ENCODE assay signal across 6 cellular contexts in the genomic region with DNA sequence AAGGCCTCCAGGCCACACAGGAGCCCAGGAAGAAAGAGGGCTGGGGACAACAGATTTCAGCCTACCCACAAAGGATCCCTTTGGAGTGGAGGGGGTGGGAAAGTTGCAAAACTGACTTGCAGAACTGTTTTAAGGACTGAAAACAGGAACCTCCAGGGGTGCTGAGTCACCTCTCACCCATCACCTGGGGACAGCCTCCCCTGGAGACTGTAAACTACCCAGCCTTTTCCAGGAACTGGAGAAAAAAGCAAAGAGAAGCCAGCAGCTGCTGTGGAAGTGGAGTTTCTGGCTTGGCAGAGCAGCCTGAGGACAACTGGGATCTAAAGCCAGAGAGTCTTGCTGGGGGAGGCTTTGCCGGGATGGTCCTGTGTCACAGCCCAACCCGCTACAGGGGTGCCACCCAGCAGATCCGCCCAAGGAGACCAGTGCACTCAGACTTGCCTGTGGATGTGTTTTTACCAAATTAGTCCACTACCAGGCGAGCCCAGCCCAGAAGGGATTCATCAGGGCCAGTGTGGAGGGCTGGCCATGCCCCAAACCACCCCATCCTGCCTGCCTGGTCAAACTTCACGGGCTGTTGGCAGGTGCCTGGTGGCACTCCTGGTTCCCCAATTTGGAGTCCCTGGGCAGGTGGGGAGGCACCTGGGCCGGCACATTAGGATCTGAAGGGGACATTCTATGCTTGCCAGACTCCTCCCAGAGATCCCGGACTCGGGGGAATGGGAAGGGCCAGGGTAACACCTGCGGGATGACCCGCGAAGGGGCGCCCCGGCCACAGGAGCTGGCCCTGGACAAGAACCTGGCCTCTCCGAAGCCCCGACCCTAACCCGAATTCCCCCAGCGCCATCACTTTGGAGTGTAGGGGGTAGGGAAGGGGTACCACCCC.
DNase-seq lines count a peak whose midpoint lies in the region; ATAC-seq and TF ChIP-seq lines count a peak whose summit lies in the region.

No MANE protein-coding gene starts in this region.

- peaks cover 24% of the 10 kb centered on the region for H3K4me1 Mint-ChIP-seq in stimulated activated naive CD8-positive, alpha-beta T cell treated with anti-CD3 and anti-CD28 coated beads, Interleukin-15, Interleukin-2, amounts not matched to agents 100 ng/mL and 50 ng/mL, for 24 hours (ENCODE audit: low read depth)
- peaks cover 12 to 28% of the 10 kb centered on the region in 2 donors for H3K4me1 Mint-ChIP-seq in stimulated activated naive B cell treated with anti-CD40 and anti-IgM and Interleukin-4, amounts not matched to agents 10 μg/mL and 1 μg/mL and 100 μg/mL, for 72 hours

- TF ChIP-seq CTCF in fibroblast of pulmonary artery (IDR thresholded peaks at IDR 0.05; ENCODE audit: low read length, missing control alignments) = no peak

- peak overlapping the region; percentile 87 for H3K4me3 Mint-ChIP-seq in stimulated activated naive CD8-positive, alpha-beta T cell treated with anti-CD3 and anti-CD28 coated beads, Interleukin-15, Interleukin-2, amounts not matched to agents 100 ng/mL and 50 ng/mL, for 24 hours
- H3K4me3 Mint-ChIP-seq in stimulated activated naive B cell treated with anti-CD40 and anti-IgM and Interleukin-4, amounts not matched to agents 10 μg/mL and 1 μg/mL and 100 μg/mL, for 72 hours = peak overlapping the region; percentile 93 to 98

- H3K4me3 ChIP-seq in fibroblast of pulmonary artery (replicated peaks; ENCODE audit: low read depth, low read length) = peak overlapping the region; percentile 89

- H3K27me3 Mint-ChIP-seq in stimulated activated naive CD8-positive, alpha-beta T cell treated with anti-CD3 and anti-CD28 coated beads, Interleukin-15, Interleukin-2, amounts not matched to agents 100 ng/mL and 50 ng/mL, for 24 hours = no peaks in the 10 kb centered on the region
- no peaks in the 10 kb centered on the region for H3K27me3 Mint-ChIP-seq in stimulated activated naive B cell treated with anti-CD40 and anti-IgM and Interleukin-4, amounts not matched to agents 10 μg/mL and 1 μg/mL and 100 μg/mL, for 72 hours

- no peak for ATAC-seq in stimulated activated naive CD8-positive, alpha-beta T cell treated with anti-CD3 and anti-CD28 coated beads, Interleukin-15, Interleukin-2, amounts not matched to agents 100 U/mL and 50 U/mL, for 24 hours
- ATAC-seq in stimulated activated naive B cell treated with anti-CD40 and anti-IgM and Interleukin-4, amounts not matched to agents 10 μg/mL and 1 μg/mL and 100 μg/mL, for 72 hours (replicated peaks) = peak; percentile 33 to 50

- DNase-seq in stimulated activated naive CD8-positive, alpha-beta T cell treated with anti-CD3 and anti-CD28 coated beads, Interleukin-15, Interleukin-2, amounts not matched to agents 100 U/mL and 50 U/mL, for 24 hours = no peak
- DNase-seq in fibroblast of pulmonary artery (ENCODE audit: low read depth) = peak; percentile 28
- peak; percentile 32 for DNase-seq in stimulated activated naive B cell treated with anti-CD40 and anti-IgM and Interleukin-4, amounts not matched to agents 10 μg/mL and 1 μg/mL and 100 μg/mL, for 72 hours
- DNase-seq in SW480 (ENCODE audit: low spot score) = no peak
- DNase-seq in NK-92 (lab: John Stamatoyannopoulos, UW; ENCODE audit: unreplicated experiment) = no peak

- H3K27ac Mint-ChIP-seq in stimulated activated naive CD8-positive, alpha-beta T cell treated with anti-CD3 and anti-CD28 coated beads, Interleukin-15, Interleukin-2, amounts not matched to agents 100 ng/mL and 50 ng/mL, for 24 hours = no peak overlapping the region
- H3K27ac Mint-ChIP-seq in stimulated activated naive B cell treated with anti-CD40 and anti-IgM and Interleukin-4, amounts not matched to agents 10 μg/mL and 1 μg/mL and 100 μg/mL, for 72 hours = peak overlapping the region; percentile 37

- peaks cover 5% of the 10 kb centered on the region for H3K36me3 Mint-ChIP-seq in stimulated activated naive CD8-positive, alpha-beta T cell treated with anti-CD3 and anti-CD28 coated beads, Interleukin-15, Interleukin-2, amounts not matched to agents 100 ng/mL and 50 ng/mL, for 24 hours (ENCODE audit: low read depth)
- H3K36me3 Mint-ChIP-seq in stimulated activated naive B cell treated with anti-CD40 and anti-IgM and Interleukin-4, amounts not matched to agents 10 μg/mL and 1 μg/mL and 100 μg/mL, for 72 hours = peaks cover 20 to 23% of the 10 kb centered on the region in 2 donors

- no peaks in the 10 kb centered on the region for H3K9me3 Mint-ChIP-seq in stimulated activated naive CD8-positive, alpha-beta T cell treated with anti-CD3 and anti-CD28 coated beads, Interleukin-15, Interleukin-2, amounts not matched to agents 100 ng/mL and 50 ng/mL, for 24 hours
- H3K9me3 Mint-ChIP-seq in stimulated activated naive B cell treated with anti-CD40 and anti-IgM and Interleukin-4, amounts not matched to agents 10 μg/mL and 1 μg/mL and 100 μg/mL, for 72 hours = no peaks in the 10 kb centered on the region

Comparison
In these comparisons a context has a peak if more than half of its experiments do, and no peak if none do; other contexts are left out.
1. DNase-seq: peak in fibroblast of pulmonary artery (single experiment) and stimulated activated naive B cell treated with anti-CD40 and anti-IgM and Interleukin-4, amounts not matched to agents 10 μg/mL and 1 μg/mL and 100 μg/mL, for 72 hours (single experiment); none in stimulated activated naive CD8-positive, alpha-beta T cell treated with anti-CD3 and anti-CD28 coated beads, Interleukin-15, Interleukin-2, amounts not matched to agents 100 U/mL and 50 U/mL, for 24 hours (single experiment), SW480 (single experiment) and NK-92 (single experiment).